Comparison of ENCODE assay signal across 18 cellular contexts in the genomic region with DNA sequence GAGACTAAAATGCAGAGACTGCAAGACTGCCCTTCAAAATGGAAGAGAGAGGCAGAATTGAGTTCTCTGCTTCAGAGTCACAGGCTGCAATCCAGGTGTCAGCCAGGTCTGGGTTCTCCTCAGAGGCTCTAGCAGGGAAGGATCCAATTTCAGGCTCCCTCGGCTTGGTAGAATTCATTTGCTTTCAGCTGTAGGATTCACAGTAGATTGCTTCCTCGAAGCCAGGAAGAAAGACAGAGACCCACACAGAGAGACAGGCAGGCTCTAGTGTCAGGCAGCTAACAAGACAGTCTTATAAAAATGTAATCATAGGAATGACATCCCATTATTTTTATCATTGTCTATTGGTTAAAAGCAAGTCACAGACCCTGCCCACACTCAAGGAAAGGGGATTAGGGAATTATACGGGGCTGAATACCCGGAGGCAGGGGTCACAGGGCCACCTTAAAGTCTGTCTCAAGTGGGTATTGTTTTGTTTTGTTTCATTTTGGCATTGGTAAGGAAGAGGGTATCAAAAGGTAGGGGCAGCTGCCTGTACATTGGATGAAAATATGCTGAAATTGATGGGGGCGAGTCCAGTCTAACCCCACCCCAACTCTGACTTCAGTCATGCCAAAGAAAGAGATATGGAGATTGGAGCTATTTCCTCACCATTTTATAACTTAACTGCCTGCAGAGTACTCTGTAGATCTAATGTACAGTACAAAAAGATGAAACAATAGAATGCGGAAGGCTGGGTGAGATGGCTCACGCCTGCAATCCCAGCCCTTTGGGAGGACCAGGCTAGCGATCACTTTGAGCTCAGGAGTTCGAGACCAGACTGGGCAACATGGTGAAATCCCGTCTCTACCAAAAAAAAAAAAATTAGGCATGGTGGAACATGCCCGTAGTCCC. TPM values are rescaled to one million over a fixed set of nuclear protein-coding genes. Genes with fewer than 3 reads are reported as not detected.
DNase-seq lines count a peak whose midpoint lies in the region; ATAC-seq, FAIRE-seq and TF ChIP-seq lines count a peak whose summit lies in the region.
"Had no signal": no experiment of that assay in that cellular context is flagged by ENCODE, and none has a peak within 500 bp of the region (broad histone marks: within the 10 kb centered on the region; RNA-seq: fewer than 3 reads in every experiment).

No MANE protein-coding gene starts in this region.

- no peaks in the 10 kb centered on the region for H3K79me2 ChIP-seq in OCI-LY7 (ENCODE audit: insufficient read depth, low read depth, low read length)

- H4K91ac ChIP-seq in IMR-90 (ENCODE audit: insufficient read depth, low read depth, low read length) = no peak overlapping the region

- no peaks in the 10 kb centered on the region for H3K4me1 ChIP-seq in IMR-90 (ENCODE audit: control insufficient read depth, insufficient read depth, low read length)
- H3K4me1 ChIP-seq in OCI-LY7 (ENCODE audit: insufficient read depth, low read length, poor library complexity, severe bottlenecking) = no peaks in the 10 kb centered on the region
- H3K4me1 ChIP-seq in kidney (ENCODE audit: control insufficient read depth in 1 of 2, insufficient read depth in 1 of 2, low read depth in 1 of 2, low read length in 2 of 2) = no peaks in the 10 kb centered on the region
- no peaks in the 10 kb centered on the region for H3K4me1 ChIP-seq in CD4-positive, alpha-beta memory T cell (ENCODE audit: insufficient read depth, low read length)
- H3K4me1 ChIP-seq: BLaER1, right atrium auricular region had no signal

- H3K4me2 ChIP-seq in IMR-90 (ENCODE audit: low read depth, low read length) (no peak overlapping the region), OCI-LY7 (ENCODE audit: low read length) (peak overlapping the region; percentile 26; the same call in 1 of the 2 replicates)
- H3K4me2 ChIP-seq: BLaER1, PC-9 had no signal

- H4K20me1 ChIP-seq in IMR-90 (ENCODE audit: insufficient read depth, low read length) = no peaks in the 10 kb centered on the region
- no peaks in the 10 kb centered on the region for H4K20me1 ChIP-seq in OCI-LY7 (ENCODE audit: insufficient read depth, low read length)
- H4K20me1 ChIP-seq: BLaER1 had no signal

- H3K27ac Mint-ChIP-seq in CD4-positive, alpha-beta memory T cell = peak overlapping the region in 2 of 7 donors; percentile 26 to 41
- H3K27ac Mint-ChIP-seq: IgD-negative memory B cell had no signal

- H2AFZ ChIP-seq in IMR-90 (replicated peaks; ENCODE audit: low read length, poor library complexity) (peak overlapping the region; percentile 1), OCI-LY7 (ENCODE audit: low read length) (peak overlapping the region; percentile 48)
- H2AFZ ChIP-seq: PC-9 had no signal

- WGBS in IMR-90 (ENCODE audit: extremely low coverage in 2 of 2, insufficient read length in 1 of 2), 2 experiments = 100% methylated on average over 3 of the region's 11 CpGs; no CpG with 5 or more reads in 1 of the 2 experiments

- H3K9ac ChIP-seq in IMR-90 (ENCODE audit: low read depth, low read length) = no peak overlapping the region
- no peak overlapping the region for H3K9ac ChIP-seq in kidney (ENCODE audit: low read length in 2 of 2)
- H3K9ac ChIP-seq: BLaER1 had no signal

- peak; percentile 4 for DNase-seq in EH (ENCODE audit: low read depth)
- no peak for DNase-seq in IMR-90
- no peak for DNase-seq in OCI-LY7 (ENCODE audit: low spot score)
- peak; percentile 77 for DNase-seq in left kidney (ENCODE audit: low read depth, low spot score)
- no peak for DNase-seq in kidney
- no peak for DNase-seq in CD4-positive, alpha-beta memory T cell
- DNase-seq: activated CD4-positive, alpha-beta T cell treated with anti-CD3 and anti-CD28 coated beads for 1 hour; activated T-cell treated with anti-CD3 and anti-CD28 coated beads for 4 hours; cerebellar nuclear complex; kidney glomerular epithelial cell; NCI-H1694 treated with DMSO at 0.1 percent for 48 hours; PC-9; stimulated activated CD4-positive, alpha-beta T cell treated with anti-CD3 and anti-CD28 coated beads, Interleukin-2, amount 100 ng/mL, for 48 hours had no signal

- dilution Hi-C loops in IMR-90 (cut with HindIII; ENCODE audit: low sequenced_read_pairs, unreplicated experiment) = no loop called here

- intact Hi-C loops in IMR-90 (cut with micrococcal nuclease) (no loop called here), OCI-LY7 (cut with micrococcal nuclease; ENCODE audit: unreplicated experiment) (no loop called here), kidney (cut with DNase I) (no loop called here)
- intact Hi-C loops in CD4-positive, alpha-beta memory T cell (cut with micrococcal nuclease) = no loop called here

- TF ChIP-seq CTCF in IMR-90 (conservative IDR thresholded peaks at IDR 0.05; ENCODE audit: low read depth, low read length) (no peak), OCI-LY7 (conservative IDR thresholded peaks at IDR 0.05; ENCODE audit: low read length) (no peak), kidney (IDR thresholded peaks at IDR 0.05; ENCODE audit: borderline replicate concordance, extremely low read depth, insufficient read depth) (no peak)

- CTCF ChIA-PET in IMR-90 (lab: Yijun Ruan, JAX) = no interaction called here
- CTCF ChIA-PET in OCI-LY7 (lab: Charles Lee; ENCODE audit: unreplicated experiment) = interaction anchor here (1.5 kb wide), 1 partner anchor 10 kb away, joined by 3 read pairs; the partner anchor contains the start of gene TBCE
- CTCF ChIA-PET in CD4-positive, alpha-beta memory T cell (lab: Charles Lee; ENCODE audit: partially characterized antibody) = no interaction called here

- no peak overlapping the region for H3K56ac ChIP-seq in IMR-90 (ENCODE audit: extremely low read depth, insufficient read depth, low read length)

- H3K79me1 ChIP-seq in IMR-90 (ENCODE audit: low read depth in 1 of 2, low read length in 2 of 2) = no peaks in the 10 kb centered on the region

- POLR2A ChIA-PET in IMR-90 (lab: Charles Lee; ENCODE audit: unreplicated experiment) (no interaction called here), OCI-LY7 (lab: Charles Lee) (interaction anchor here (0.6 to 1.9 kb wide), 7 partner anchors 10 to 485 kb away, joined by 3 to 6 read pairs (median 5); partner anchors contain the start of gene TBCE)
- POLR2A ChIA-PET in CD4-positive, alpha-beta memory T cell (lab: Charles Lee; ENCODE audit: partially characterized antibody) = no interaction called here

- no peaks in the 10 kb centered on the region for H3K36me3 ChIP-seq in IMR-90 (ENCODE audit: control insufficient read depth, insufficient read depth, low read length)
- H3K36me3 ChIP-seq in OCI-LY7 (ENCODE audit: insufficient read depth, low read length) = no peaks in the 10 kb centered on the region
- H3K36me3 ChIP-seq in kidney (ENCODE audit: control insufficient read depth in 1 of 2, insufficient read depth in 2 of 2, low read length in 2 of 2) = no peaks in the 10 kb centered on the region
- H3K36me3 ChIP-seq in CD4-positive, alpha-beta memory T cell (ENCODE audit: insufficient read depth, low read length) = no peaks in the 10 kb centered on the region
- H3K36me3 ChIP-seq: BLaER1, right atrium auricular region had no signal

- no peak overlapping the region for H3K23ac ChIP-seq in IMR-90 (ENCODE audit: low read depth, low read length)

- H2BK15ac ChIP-seq in IMR-90 (ENCODE audit: low read depth, low read length) = no peak overlapping the region

- H3K27me3 Mint-ChIP-seq in CD4-positive, alpha-beta memory T cell = no peaks in the 10 kb centered on the region
- H3K27me3 Mint-ChIP-seq: IgD-negative memory B cell had no signal

- H3K4me3 Mint-ChIP-seq in CD4-positive, alpha-beta memory T cell = no peak overlapping the region
- H3K4me3 Mint-ChIP-seq: IgD-negative memory B cell had no signal

- ATAC-seq in IMR-90 (ENCODE audit: low read depth) = no peak
- no peak for ATAC-seq in GM18867 (IDR thresholded peaks at IDR 0.05; ENCODE audit: unreplicated experiment)
- ATAC-seq: activated naive CD4-positive, alpha-beta T cell treated with anti-CD3 and anti-CD28 coated beads, Interleukin-2, amount 50 U/mL, for 72 hours had no signal

- FAIRE-seq in kidney (lab: Jason Lieb, UNC) = no peak

- no peaks in the 10 kb centered on the region for H3K27me3 ChIP-seq in IMR-90 (ENCODE audit: control insufficient read depth, insufficient read depth, low read length)
- no peaks in the 10 kb centered on the region for H3K27me3 ChIP-seq in CD4-positive, alpha-beta memory T cell (ENCODE audit: insufficient read depth, low read length)
- H3K27me3 ChIP-seq: BLaER1, right atrium auricular region had no signal

- peaks cover 0 to 3% (median 1%) of the 10 kb centered on the region in 4 donors for H3K4me1 Mint-ChIP-seq in CD4-positive, alpha-beta memory T cell

- no peak overlapping the region for H3K4ac ChIP-seq in IMR-90 (ENCODE audit: low read depth, low read length)

- H3K9me1 ChIP-seq in IMR-90 (ENCODE audit: insufficient read depth, low read length) = no peaks in the 10 kb centered on the region

- H2AK5ac ChIP-seq in IMR-90 (ENCODE audit: low read depth, low read length) = no peak overlapping the region

- H4K8ac ChIP-seq in IMR-90 (ENCODE audit: low read depth in 2 of 2, low read length in 2 of 2) = no peak overlapping the region

- no peak overlapping the region for H3K4me3 ChIP-seq in IMR-90 (ENCODE audit: insufficient read depth, low read depth, low read length)
- no peak overlapping the region for H3K4me3 ChIP-seq in OCI-LY7 (ENCODE audit: low read depth, low read length, poor library complexity, severe bottlenecking)
- H3K4me3 ChIP-seq in kidney (ENCODE audit: low read length in 2 of 2) = no peak overlapping the region
- no peak overlapping the region for H3K4me3 ChIP-seq in CD4-positive, alpha-beta memory T cell (ENCODE audit: low read length in 2 of 2)
- H3K4me3 ChIP-seq: BLaER1, PC-9, right atrium auricular region had no signal

- TF ChIP-seq POLR2A in IMR-90 (IDR thresholded peaks at IDR 0.05; ENCODE audit: low read depth, low read length) = no peak

- peaks cover 0 to 1% (median 0%) of the 10 kb centered on the region in 8 donors for H3K9me3 Mint-ChIP-seq in CD4-positive, alpha-beta memory T cell
- H3K9me3 Mint-ChIP-seq: activated naive CD4-positive, alpha-beta T cell treated with anti-CD3 and anti-CD28 coated beads, Interleukin-2, amount 50 U/mL, for 72 hours; IgD-negative memory B cell had no signal

- H3K9me3 ChIP-seq in IMR-90 (ENCODE audit: control insufficient read depth, insufficient read depth, low read length) (no peaks in the 10 kb centered on the region), OCI-LY7 (ENCODE audit: low read length) (no peaks in the 10 kb centered on the region), kidney (ENCODE audit: control insufficient read depth in 1 of 2, low read length in 2 of 2) (no peaks in the 10 kb centered on the region)
- H3K9me3 ChIP-seq in CD4-positive, alpha-beta memory T cell (ENCODE audit: control insufficient read depth in 1 of 2, low read length in 2 of 2) = no peaks in the 10 kb centered on the region
- H3K9me3 ChIP-seq: BLaER1, right atrium auricular region had no signal

- H2BK5ac ChIP-seq in IMR-90 (ENCODE audit: low read depth, low read length, poor library complexity, severe bottlenecking) = no peak overlapping the region

- no peaks in the 10 kb centered on the region for H3K36me3 Mint-ChIP-seq in CD4-positive, alpha-beta memory T cell
- H3K36me3 Mint-ChIP-seq: activated naive CD4-positive, alpha-beta T cell treated with anti-CD3 and anti-CD28 coated beads, Interleukin-2, amount 50 U/mL, for 72 hours had no signal

- H2BK120ac ChIP-seq in IMR-90 (ENCODE audit: low read depth, low read length) = no peak overlapping the region

- H3K9me2 ChIP-seq in OCI-LY7 (ENCODE audit: insufficient read depth, low read length) = no peaks in the 10 kb centered on the region

- no TSS peak for BruUV-seq in IMR-90 (replicated peaks; lab: Mats Ljungman, UMichigan)
- BruUV-seq in OCI-LY7 (replicated peaks; lab: Mats Ljungman, UMichigan) = no TSS peak

- in situ Hi-C loops in IMR-90 (cut with MboI; ENCODE audit: low sequenced_read_pairs) = no loop called here

- H2AK9ac ChIP-seq in IMR-90 (replicated peaks; ENCODE audit: low read depth, low read length, poor library complexity) = no peak overlapping the region

- no peak overlapping the region for H2BK20ac ChIP-seq in IMR-90 (ENCODE audit: low read depth, low read length)

- no peak for TF ChIP-seq RAD21 in IMR-90 (IDR thresholded peaks at IDR 0.05; ENCODE audit: low read length)

- H3K14ac ChIP-seq in IMR-90 (replicated peaks; ENCODE audit: low read depth, low read length) = no peak overlapping the region

- no peak overlapping the region for H4K5ac ChIP-seq in IMR-90 (ENCODE audit: low read depth, low read length)

- no peak overlapping the region for H3K27ac ChIP-seq in IMR-90 (ENCODE audit: insufficient read depth, low read length)
- H3K27ac ChIP-seq in OCI-LY7 (ENCODE audit: low read depth, low read length, poor library complexity, severe bottlenecking) = no peak overlapping the region
- H3K27ac ChIP-seq in kidney (ENCODE audit: low read depth in 2 of 2, low read length in 2 of 2) = no peak overlapping the region
- no peak overlapping the region for H3K27ac ChIP-seq in CD4-positive, alpha-beta memory T cell (ENCODE audit: low read depth, low read length)
- H3K27ac ChIP-seq: BLaER1, PC-9, right atrium auricular region had no signal

- no peak overlapping the region for H3K18ac ChIP-seq in IMR-90 (ENCODE audit: low read depth, low read length)

RNA-seq across cellular contexts. Expression of gene TBCE, which starts 9.5 kb away (rescaled TPM):
- 26.7 and 33.1 TPM in 2 replicates for total RNA-seq in IMR-90 (2012; rRNA removed)
- 21.6 and 25.3 TPM in 2 replicates for polyA plus RNA-seq in IMR-90 (2012; rRNA removed)
- polyA plus RNA-seq in IMR-90 (2012; cell fraction: cytosol; rRNA removed) = 3.6 and 8.4 TPM in 2 replicates
- polyA plus RNA-seq in IMR-90 (2012; cell fraction: nucleus; rRNA removed; ENCODE audit: low replicate concordance) = 5.6 and 43.9 TPM in 2 replicates
- 30.2 and 30.7 TPM in 2 replicates for total RNA-seq in OCI-LY7 (2014; rRNA removed; shearing (Covaris generic))
- 26.9 and 32.6 TPM in 2 replicates for total RNA-seq in OCI-LY7 (2022)
- 15.1 TPM for total RNA-seq in kidney
- 22.6 TPM for polyA plus RNA-seq in kidney (ENCODE audit: insufficient read depth, low read depth, low replicate concordance)
- 10 to 100 TPM; 17.0 to 17.5 TPM for total RNA-seq in CD4-positive, alpha-beta memory T cell
- polyA plus RNA-seq in CD4-positive, alpha-beta memory T cell = 10 to 100 TPM; 18.6 to 19.1 TPM

RNA-seq across cellular contexts. Expression of gene GGPS1, which starts 29.4 kb away (rescaled TPM):
- total RNA-seq in IMR-90 (2012; rRNA removed) (21.5 and 23.1 TPM in 2 replicates), OCI-LY7 (2022) (27.3 and 30.8 TPM in 2 replicates), kidney (39.0 TPM)
- polyA plus RNA-seq in IMR-90 (2012; rRNA removed) (11.9 and 16.4 TPM in 2 replicates), kidney (ENCODE audit: insufficient read depth, low read depth, low replicate concordance) (38.3 TPM)
- polyA plus RNA-seq in IMR-90 (2012; cell fraction: cytosol; rRNA removed) = 2.2 TPM in 2 replicates
- polyA plus RNA-seq in IMR-90 (2012; cell fraction: nucleus; rRNA removed; ENCODE audit: low replicate concordance) = 0.34 and 5.8 TPM in 2 replicates
- total RNA-seq in OCI-LY7 (2014; rRNA removed; shearing (Covaris generic)) = 8.0 and 21.9 TPM in 2 replicates
- 10 to 100 TPM; 50.3 to 52.5 TPM for total RNA-seq in CD4-positive, alpha-beta memory T cell
- 10 to 100 TPM; 77.9 to 79.5 TPM for polyA plus RNA-seq in CD4-positive, alpha-beta memory T cell

RNA-seq across cellular contexts. Expression of gene ARID4B, which starts 29.8 kb away (rescaled TPM):
- total RNA-seq in IMR-90 (2012; rRNA removed) (16.0 and 23.9 TPM in 2 replicates), OCI-LY7 (2022) (44.9 and 46.4 TPM in 2 replicates), kidney (50.3 TPM)
- polyA plus RNA-seq in IMR-90 (2012; rRNA removed) (7.0 and 8.5 TPM in 2 replicates), kidney (ENCODE audit: insufficient read depth, low read depth, low replicate concordance) (6.6 TPM)
- polyA plus RNA-seq in IMR-90 (2012; cell fraction: cytosol; rRNA removed) = 1.0 and 1.3 TPM in 2 replicates
- polyA plus RNA-seq in IMR-90 (2012; cell fraction: nucleus; rRNA removed; ENCODE audit: low replicate concordance) = 2.8 and 17.8 TPM in 2 replicates
- 28.7 and 39.3 TPM in 2 replicates for total RNA-seq in OCI-LY7 (2014; rRNA removed; shearing (Covaris generic))
- total RNA-seq in CD4-positive, alpha-beta memory T cell = 10 to 100 TPM; 95.5 to 99.5 TPM
- polyA plus RNA-seq in CD4-positive, alpha-beta memory T cell = 10 to 100 TPM; 34.8 to 86.1 TPM

Comparison
In these comparisons a context has a peak if more than half of its experiments do, and no peak if none do; other contexts are left out.
1. DNase-seq: peak in EH (single experiment) and left kidney (single experiment); none in IMR-90 (single experiment), OCI-LY7 (single experiment), kidney (single experiment) and CD4-positive, alpha-beta memory T cell (0 of 5).